In genomic region chr16:87487361-87487924, GRCh38 we compare ENCODE assay signal across 1 cellular context.
TF ChIP-seq lines count a peak whose summit lies in the region.

No MANE protein-coding gene starts in this region.

TF ChIP-seq in K562, 482 proteins besides CTCF, POLR2A, EP300 and RAD21 (continued from another document):
- TF ChIP-seq LARP7 (IDR thresholded peaks at IDR 0.05) (no peak), CEBPG (CRISPR knock-in tag; IDR thresholded peaks at IDR 0.05) (0 out of 2 replicates have a peak, but pooled peaks have one; percentile 17), CEBPG (tag; conservative IDR thresholded peaks at IDR 0.05 in 1 of 2, IDR thresholded peaks at IDR 0.05 in 1 of 2) (no peak), RUNX1 (IDR thresholded peaks at IDR 0.05; ENCODE audit: low read depth) (no peak), SNRNP70 (optimal IDR thresholded peaks at IDR 0.05; ENCODE audit: low read depth, low read length) (no peak), PYGO2 (tag; IDR thresholded peaks at IDR 0.05) (no peak), ELF1 (tag; IDR thresholded peaks at IDR 0.05) (0 out of 2 replicates have a peak, but pooled peaks have one; percentile 32), TFAP4 (CRISPR knock-in tag; IDR thresholded peaks at IDR 0.05; ENCODE audit: borderline replicate concordance) (peak; percentile 49; the same call in 1 of the 2 replicates), ELK3 (CRISPR knock-in tag; IDR thresholded peaks at IDR 0.05) (no peak), CREB3 (tag; conservative IDR thresholded peaks at IDR 0.05; ENCODE audit: low read depth) (no peak), ATF4 (CRISPR knock-in tag; IDR thresholded peaks at IDR 0.05) (no peak), HMBOX1 (IDR thresholded peaks at IDR 0.05) (no peak), GATAD2B (IDR thresholded peaks at IDR 0.05; ENCODE audit: borderline replicate concordance) (no peak), ADNP (tag; IDR thresholded peaks at IDR 0.05) (no peak), SPI1 (IDR thresholded peaks at IDR 0.05; ENCODE audit: borderline replicate concordance, low read depth, low read length) (peak; percentile 86), ZC3H11A (IDR thresholded peaks at IDR 0.05; ENCODE audit: low read depth, low read length) (no peak), LCOR (CRISPR knock-in tag; IDR thresholded peaks at IDR 0.05) (no peak), ZBTB1 (CRISPR knock-in tag; IDR thresholded peaks at IDR 0.05; ENCODE audit: borderline replicate concordance, low read depth) (no peak), BRD9 (IDR thresholded peaks at IDR 0.05; ENCODE audit: low read depth, partially characterized antibody) (no peak), MCM7 (IDR thresholded peaks at IDR 0.05) (no peak), PREB (CRISPR knock-in tag; IDR thresholded peaks at IDR 0.05) (no peak), MNT (conservative IDR thresholded peaks at IDR 0.05) (peak; percentile 46 to 73; a peak in 3 of 4 replicates), ZKSCAN1 (IDR thresholded peaks at IDR 0.05; ENCODE audit: low read depth, low read length) (no peak), POLR3G (IDR thresholded peaks at IDR 0.05; ENCODE audit: extremely low read depth, insufficient read length, insufficient replicate concordance) (no peak), EWSR1 (IDR thresholded peaks at IDR 0.05; ENCODE audit: borderline replicate concordance, low read depth, partially characterized antibody) (no peak), ZNF589 (CRISPR knock-in tag; IDR thresholded peaks at IDR 0.05; ENCODE audit: low read depth) (no peak), TCF15 (CRISPR knock-in tag; IDR thresholded peaks at IDR 0.05) (no peak), BHLHE40 (IDR thresholded peaks at IDR 0.05; ENCODE audit: low read length) (peak; percentile 70), SP1 (CRISPR knock-in tag; IDR thresholded peaks at IDR 0.05) (peak; percentile 45; the same call in 1 of the 2 replicates), L3MBTL2 (IDR thresholded peaks at IDR 0.05) (peak; percentile 14; the same call in 1 of the 2 replicates), KAT8 (IDR thresholded peaks at IDR 0.05; ENCODE audit: low read depth) (no peak), THAP12 (CRISPR knock-in tag; IDR thresholded peaks at IDR 0.05) (no peak), HDAC1 (IDR thresholded peaks at IDR 0.05) (peak in 1 of 2 experiments; percentile 48; a peak in 1 of 4 replicates), HES1 (IDR thresholded peaks at IDR 0.05; ENCODE audit: low read depth) (no peak), ZNF347 (CRISPR knock-in tag; IDR thresholded peaks at IDR 0.05; ENCODE audit: low read depth) (no peak), NRF1 (conservative IDR thresholded peaks at IDR 0.05 in 1 of 2, IDR thresholded peaks at IDR 0.05 in 1 of 2) (peak; percentile 15 to 40; a peak in 2 of 4 replicates), YY1 (IDR thresholded peaks at IDR 0.05; ENCODE audit: borderline replicate concordance in 1 of 3, control insufficient read depth in 1 of 3, extremely low read depth in 1 of 3, insufficient read depth in 3 of 3, insufficient read length in 1 of 3, insufficient replicate concordance in 2 of 3, low read depth in 1 of 3, low read length in 2 of 3) (peak in 1 of 3 experiments; percentile 9), MXI1 (IDR thresholded peaks at IDR 0.05; ENCODE audit: low read depth, low read length) (peak; percentile 12; the same call in 1 of the 2 replicates), CREB1 (IDR thresholded peaks at IDR 0.05) (0 out of 2 replicates have a peak, but pooled peaks have one; percentile 39), CREB1 (CRISPR knock-in tag; IDR thresholded peaks at IDR 0.05) (no peak), MLX (CRISPR knock-in tag; conservative IDR thresholded peaks at IDR 0.05) (no peak), HDAC2 (IDR thresholded peaks at IDR 0.05) (0 out of 2 replicates have a peak, but pooled peaks have one; percentile 23), ATF1 (CRISPR knock-in tag; IDR thresholded peaks at IDR 0.05) (no peak), ATF1 (tag; IDR thresholded peaks at IDR 0.05) (peak; percentile 21; the same call in 1 of the 2 replicates), ZNF780A (CRISPR knock-in tag; IDR thresholded peaks at IDR 0.05) (no peak), ZFX (CRISPR knock-in tag; IDR thresholded peaks at IDR 0.05) (0 out of 2 replicates have a peak, but pooled peaks have one; percentile 24), NFE2 (IDR thresholded peaks at IDR 0.05; ENCODE audit: low read depth) (peak; percentile 45; the same call in 1 of the 2 replicates), CTBP1 (IDR thresholded peaks at IDR 0.05; ENCODE audit: borderline replicate concordance) (0 out of 2 replicates have a peak, but pooled peaks have one; percentile 15), TRIM28 (IDR thresholded peaks at IDR 0.05) (no peak), ILK (tag; IDR thresholded peaks at IDR 0.05; ENCODE audit: borderline replicate concordance, low read depth) (no peak), NKRF (IDR thresholded peaks at IDR 0.05; ENCODE audit: borderline replicate concordance) (peak; percentile 48; the same call in 1 of the 2 replicates), MYC (IDR thresholded peaks at IDR 0.05; ENCODE audit: low read depth, low read length) (peak; percentile 15; the same call in 1 of the 2 replicates), MYC (CRISPR knock-in tag; IDR thresholded peaks at IDR 0.05; ENCODE audit: borderline replicate concordance, low read depth) (no peak), KLF13 (tag; IDR thresholded peaks at IDR 0.05; ENCODE audit: borderline replicate concordance, low read depth) (no peak)
